Comparison of ENCODE assay signal across 35 cellular contexts in genomic region chr10:58072634-58073033, GRCh38.
"Had no signal": no experiment of that assay in that cellular context is flagged by ENCODE, and none has a peak within 500 bp of the region (broad histone marks: within the 10 kb centered on the region; RNA-seq: fewer than 3 reads in every experiment).

No MANE protein-coding gene starts in this region.

- H3K9ac ChIP-seq: KMS-11 had no signal

- H3K27me3 ChIP-seq: MG63 had no signal

- H3K9me3 ChIP-seq: MG63 had no signal

- H3K4me3 ChIP-seq: MG63 had no signal

- DNase-seq: Karpas-422, Kasumi-1, KG1, MG63, MM.1S, MV-4-11, NCI-H1048, NCI-H1092, NCI-H1092 treated with DMSO at 0.1 percent for 48 hours, NCI-H1105, NCI-H1105 treated with DMSO at 0.1 percent for 48 hours, NCI-H1417, NCI-H1417 treated with DMSO at 0.1 percent for 48 hours, NCI-H1436, NCI-H1436 treated with DMSO at 0.1 percent for 48 hours, NCI-H146, NCI-H1694, NCI-H1694 treated with DMSO at 0.1 percent for 48 hours, NCI-H187, NCI-H187 treated with DMSO at 0.1 percent for 48 hours, NCI-H1930, NCI-H2029, NCI-H2029 treated with DMSO at 0.1 percent for 48 hours, NCI-H2081, NCI-H2081 treated with DMSO at 0.1 percent for 48 hours, NCI-H2107, NCI-H2171, NCI-H2171 treated with DMSO at 0.1 percent for 48 hours, NCI-H2227 treated with DMSO at 0.1 percent for 48 hours, NCI-H226, NCI-H345, NCI-H446, NCI-H446 treated with DMSO at 0.1 percent for 48 hours, NCI-H510A had no signal

- H3K4me2 ChIP-seq: KMS-11 had no signal

- H3K36me3 ChIP-seq: MG63 had no signal

- H3K27ac ChIP-seq: KMS-11 had no signal
